Comparison of ENCODE assay signal across 1 cellular context in the genomic region with DNA sequence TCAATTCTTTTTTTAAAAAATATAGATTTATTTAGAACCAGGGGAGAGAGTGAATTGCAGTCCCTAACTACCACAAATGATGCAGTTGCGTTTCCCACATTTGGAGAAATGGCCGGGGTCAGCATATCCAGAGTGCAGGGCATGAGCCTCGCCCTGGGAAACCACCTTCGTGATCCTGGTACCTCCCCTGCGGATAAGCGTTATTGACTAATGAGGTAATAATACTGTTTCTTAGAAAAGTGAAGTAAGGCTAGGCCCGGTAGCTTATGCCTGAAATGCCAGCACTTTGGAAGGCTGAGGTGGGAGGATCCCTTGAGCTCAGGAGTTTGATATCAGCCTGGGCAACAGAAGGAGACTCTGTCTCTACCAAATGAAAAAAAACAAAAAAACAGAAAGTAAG.
TF ChIP-seq lines count a peak whose summit lies in the region.

No MANE protein-coding gene starts in this region.

TF ChIP-seq in H1, 55 proteins besides CTCF, POLR2A, EP300 and RAD21:
- no peak for TF ChIP-seq HDAC2 (IDR thresholded peaks at IDR 0.05; ENCODE audit: borderline replicate concordance in 1 of 2, low read depth in 2 of 2, low read length in 2 of 2)
- TF ChIP-seq CHD2 (IDR thresholded peaks at IDR 0.05; ENCODE audit: low read length): no peak
- TF ChIP-seq, protein P1, sequence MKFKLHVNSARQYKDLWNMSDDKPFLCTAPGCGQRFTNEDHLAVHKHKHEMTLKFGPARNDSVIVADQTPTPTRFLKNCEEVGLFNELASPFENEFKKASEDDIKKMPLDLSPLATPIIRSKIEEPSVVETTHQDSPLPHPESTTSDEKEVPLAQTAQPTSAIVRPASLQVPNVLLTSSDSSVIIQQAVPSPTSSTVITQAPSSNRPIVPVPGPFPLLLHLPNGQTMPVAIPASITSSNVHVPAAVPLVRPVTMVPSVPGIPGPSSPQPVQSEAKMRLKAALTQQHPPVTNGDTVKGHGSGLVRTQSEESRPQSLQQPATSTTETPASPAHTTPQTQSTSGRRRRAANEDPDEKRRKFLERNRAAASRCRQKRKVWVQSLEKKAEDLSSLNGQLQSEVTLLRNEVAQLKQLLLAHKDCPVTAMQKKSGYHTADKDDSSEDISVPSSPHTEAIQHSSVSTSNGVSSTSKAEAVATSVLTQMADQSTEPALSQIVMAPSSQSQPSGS (IDR thresholded peaks at IDR 0.05; ENCODE audit: low read length): no peak
